1 cellular context compared by ENCODE assay signal in the genomic region with DNA sequence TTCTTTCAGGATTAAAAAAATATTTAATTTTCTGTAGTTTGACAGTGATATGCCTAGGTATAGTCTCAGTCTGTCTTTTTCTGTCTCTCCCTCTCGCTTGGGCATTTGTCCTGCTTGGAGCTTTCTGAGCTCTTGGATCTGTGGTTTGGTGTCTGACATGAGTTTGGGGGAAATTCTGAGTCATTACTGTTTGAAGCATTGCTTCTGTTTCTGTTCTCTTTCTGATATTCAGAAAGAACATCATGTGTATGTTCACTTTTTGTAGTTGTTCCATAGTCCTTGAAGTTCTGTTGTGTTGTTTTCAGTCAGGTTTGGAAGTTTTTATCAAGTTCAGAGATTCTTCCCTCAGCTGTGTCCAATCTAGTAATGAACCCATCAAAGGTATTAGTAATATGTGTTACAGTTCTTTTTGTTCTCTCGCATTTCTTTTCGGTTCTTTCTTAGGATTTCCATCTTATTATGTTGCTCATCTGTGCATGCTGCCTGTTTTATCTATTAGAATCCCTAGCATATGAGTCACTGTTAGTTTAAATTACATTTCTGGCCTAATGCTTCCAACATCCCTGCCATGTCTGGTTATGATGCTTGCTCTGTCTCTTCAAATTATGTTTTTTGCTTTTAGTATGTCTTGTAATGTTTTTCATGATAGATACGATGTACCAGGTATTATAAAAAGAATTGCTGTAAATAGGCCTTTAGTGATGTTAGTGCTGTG.
TF ChIP-seq lines count a peak whose summit lies in the region.

No MANE protein-coding gene starts in this region.

TF ChIP-seq in SK-N-SH, 30 proteins besides CTCF, POLR2A, EP300 and RAD21 (continued from another document):
- TF ChIP-seq USF2 (IDR thresholded peaks at IDR 0.05; ENCODE audit: borderline replicate concordance, low read depth, low read length) (no peak), TAF1 (IDR thresholded peaks at IDR 0.05; ENCODE audit: borderline replicate concordance, low read depth, low read length) (no peak), JUND (IDR thresholded peaks at IDR 0.05) (peak; percentile 40), NFIC (IDR thresholded peaks at IDR 0.05; ENCODE audit: borderline replicate concordance) (no peak), RCOR1 (IDR thresholded peaks at IDR 0.05; ENCODE audit: low read length) (no peak), TEAD4 (IDR thresholded peaks at IDR 0.05; ENCODE audit: borderline replicate concordance, insufficient read depth) (no peak), CHD2 (IDR thresholded peaks at IDR 0.05; ENCODE audit: low read length, partially characterized antibody) (no peak)
TF ChIP-seq in SK-N-SH: peak in this region for 3.
